In genomic region chr14:80356413-80356812, GRCh38 we compare ENCODE assay signal across 13 cellular contexts.
A peak's percentile ranks its signal among the peaks of the same experiment; 100 is the strongest.
DNase-seq lines count a peak whose midpoint lies in the region; ATAC-seq and TF ChIP-seq lines count a peak whose summit lies in the region.
"Had no signal": no experiment of that assay in that cellular context is flagged by ENCODE, and none has a peak within 500 bp of the region (broad histone marks: within the 10 kb centered on the region; RNA-seq: fewer than 3 reads in every experiment).

No MANE protein-coding gene starts in this region.

- H3K27ac ChIP-seq in colonic mucosa (no peak overlapping the region), esophagus squamous epithelium (no peak overlapping the region), psoas muscle (no peak overlapping the region)
- H3K27ac ChIP-seq: BLaER1 treated with 17β-estradiol and CSF1 and Interleukin-3, amounts not matched to agents 10 nM and 100 nM; HL-60; right atrium auricular region had no signal

- H3K27ac Mint-ChIP-seq in activated T-cell treated with anti-CD3 and anti-CD28 coated beads, Interleukin-2, amount 50 U/mL, for 24 hours = no peak overlapping the region
- H3K27ac Mint-ChIP-seq: activated naive CD4-positive, alpha-beta T cell treated with anti-CD3 and anti-CD28 coated beads for 36 hours had no signal

- no peaks in the 10 kb centered on the region for H3K36me3 ChIP-seq in colonic mucosa
- no peaks in the 10 kb centered on the region for H3K36me3 ChIP-seq in esophagus squamous epithelium
- H3K36me3 ChIP-seq in psoas muscle (ENCODE audit: insufficient read depth in 1 of 2, low read depth in 1 of 2) = no peaks in the 10 kb centered on the region
- H3K36me3 ChIP-seq: right atrium auricular region had no signal

- no peaks in the 10 kb centered on the region for H3K27me3 Mint-ChIP-seq in activated T-cell treated with anti-CD3 and anti-CD28 coated beads, Interleukin-2, amount 50 U/mL, for 24 hours

- intact Hi-C loops in colonic mucosa (cut with DNase I) (no loop called here), esophagus squamous epithelium (cut with DNase I) (no loop called here), psoas muscle (cut with DNase I) (no loop called here)

- no peak overlapping the region for H3K9ac ChIP-seq in colonic mucosa (ENCODE audit: low read depth in 2 of 2, low read length in 2 of 2)
- H3K9ac ChIP-seq: BLaER1 treated with 17β-estradiol and CSF1 and Interleukin-3, amounts not matched to agents 10 nM and 100 nM had no signal

- no peak overlapping the region for H3K4me3 Mint-ChIP-seq in activated T-cell treated with anti-CD3 and anti-CD28 coated beads, Interleukin-2, amount 50 U/mL, for 24 hours
- H3K4me3 Mint-ChIP-seq: activated naive CD4-positive, alpha-beta T cell treated with anti-CD3 and anti-CD28 coated beads for 36 hours had no signal

- no peaks in the 10 kb centered on the region for H3K4me1 Mint-ChIP-seq in activated T-cell treated with anti-CD3 and anti-CD28 coated beads, Interleukin-2, amount 50 U/mL, for 24 hours (ENCODE audit: low read depth)

- peaks cover 5% of the 10 kb centered on the region for H3K9me3 Mint-ChIP-seq in activated T-cell treated with anti-CD3 and anti-CD28 coated beads, Interleukin-2, amount 50 U/mL, for 24 hours

- H3K36me3 Mint-ChIP-seq in activated T-cell treated with anti-CD3 and anti-CD28 coated beads, Interleukin-2, amount 50 U/mL, for 24 hours (ENCODE audit: low read depth) = no peaks in the 10 kb centered on the region

- H3K27me3 ChIP-seq in colonic mucosa (no peaks in the 10 kb centered on the region), esophagus squamous epithelium (no peaks in the 10 kb centered on the region), psoas muscle (ENCODE audit: insufficient read depth in 3 of 3, low read length in 2 of 3) (no peaks in the 10 kb centered on the region)
- H3K27me3 ChIP-seq: BLaER1 treated with 17β-estradiol and CSF1 and Interleukin-3, amounts not matched to agents 10 nM and 100 nM; right atrium auricular region had no signal

- no peaks in the 10 kb centered on the region for H3K4me1 ChIP-seq in colonic mucosa
- no peaks in the 10 kb centered on the region for H3K4me1 ChIP-seq in esophagus squamous epithelium
- H3K4me1 ChIP-seq in psoas muscle = no peaks in the 10 kb centered on the region
- H3K4me1 ChIP-seq: right atrium auricular region had no signal

- H3K9me3 ChIP-seq in colonic mucosa (no peaks in the 10 kb centered on the region), esophagus squamous epithelium (no peaks in the 10 kb centered on the region), psoas muscle (no peaks in the 10 kb centered on the region)
- H3K9me3 ChIP-seq: right atrium auricular region had no signal

- DNase-seq in NCI-H82 (lab: John Stamatoyannopoulos, UW) (peak; percentile 3), NCI-H82 treated with DMSO at 0.1 percent for 48 hours (lab: John Stamatoyannopoulos, UW; ENCODE audit: unreplicated experiment) (no peak), NCI-H446 treated with DMSO at 0.1 percent for 48 hours (lab: John Stamatoyannopoulos, UW) (peak; percentile 16), colonic mucosa (no peak), stromal cell of bone marrow (ENCODE audit: low read depth) (peak; percentile 8), esophagus squamous epithelium (lab: John Stamatoyannopoulos, UW) (no peak), psoas muscle (no peak)
- DNase-seq in activated T-cell treated with anti-CD3 and anti-CD28 coated beads, Interleukin-2, amount 50 U/mL, for 24 hours = no peak
- DNase-seq: activated naive CD4-positive, alpha-beta T cell treated with anti-CD3 and anti-CD28 coated beads for 36 hours; stimulated activated naive CD8-positive, alpha-beta T cell treated with anti-CD3 and anti-CD28 coated beads, Interleukin-15, Interleukin-2, amounts not matched to agents 100 U/mL and 50 U/mL, for 24 hours had no signal

- H3K4me3 ChIP-seq in colonic mucosa = no peak overlapping the region
- no peak overlapping the region for H3K4me3 ChIP-seq in esophagus squamous epithelium
- no peak overlapping the region for H3K4me3 ChIP-seq in psoas muscle
- H3K4me3 ChIP-seq: BLaER1 treated with 17β-estradiol and CSF1 and Interleukin-3, amounts not matched to agents 10 nM and 100 nM; right atrium auricular region had no signal

- WGBS in esophagus squamous epithelium, 2 donors = 72 to 95% methylated on average over 2 of the region's 2 CpGs
- 84 to 96% (median 89%) methylated on average over 2 of the region's 2 CpGs for WGBS in psoas muscle, 3 donors

- ATAC-seq in psoas muscle = no peak
- ATAC-seq: stimulated activated naive CD8-positive, alpha-beta T cell treated with anti-CD3 and anti-CD28 coated beads, Interleukin-15, Interleukin-2, amounts not matched to agents 100 U/mL and 50 U/mL, for 24 hours had no signal

- no peak for TF ChIP-seq POLR2A in esophagus squamous epithelium (IDR thresholded peaks at IDR 0.05)

- peak; percentile 13 for TF ChIP-seq CTCF in colonic mucosa (IDR thresholded peaks at IDR 0.05)
- TF ChIP-seq CTCF in esophagus squamous epithelium (IDR thresholded peaks at IDR 0.05) = peak in 2 of 6 experiments; percentile 16 to 33
- no peak for TF ChIP-seq CTCF in psoas muscle (IDR thresholded peaks at IDR 0.05)

Comparison
In these comparisons a context has a peak if more than half of its experiments do, and no peak if none do; other contexts are left out.
1. DNase-seq: peak in NCI-H82 (single experiment), NCI-H446 treated with DMSO at 0.1 percent for 48 hours (single experiment) and stromal cell of bone marrow (single experiment); none in NCI-H82 treated with DMSO at 0.1 percent for 48 hours (single experiment), colonic mucosa (single experiment), esophagus squamous epithelium (single experiment), activated T-cell treated with anti-CD3 and anti-CD28 coated beads, Interleukin-2, amount 50 U/mL, for 24 hours (single experiment) and psoas muscle (0 of 2).